Comparison of ENCODE assay signal across 41 cellular contexts in genomic region chr6:150065083-150065482, GRCh38. TPM values are rescaled to one million over a fixed set of nuclear protein-coding genes. Genes with fewer than 3 reads are reported as not detected.
"Had no signal": no experiment of that assay in that cellular context is flagged by ENCODE, and none has a peak within 500 bp of the region (broad histone marks: within the 10 kb centered on the region; RNA-seq: fewer than 3 reads in every experiment).

No MANE protein-coding gene starts in this region.

- H3K9me3 ChIP-seq: adrenal gland, ascending aorta, body of pancreas, breast epithelium had no signal

- H3K36me3 Mint-ChIP-seq: activated naive CD4-positive, alpha-beta T cell treated with anti-CD3 and anti-CD28 coated beads, Interleukin-2, amount 50 U/mL, for 72 hours; activated naive CD8-positive, alpha-beta T cell; activated naive CD8-positive, alpha-beta T cell treated with anti-CD3 and anti-CD28 coated beads for 36 hours; activated naive CD8-positive, alpha-beta T cell treated with anti-CD3 and anti-CD28 coated beads, Interleukin-2, amount 10 ng/mL, durations not matched to agents 7 days and 5 days had no signal

- H3K4me3 ChIP-seq: adrenal gland, ascending aorta, body of pancreas, breast epithelium, cardiac muscle cell had no signal

- H3K36me3 ChIP-seq: adrenal gland, brain microvascular endothelial cell, breast epithelium, cardiac muscle cell had no signal

- H3K27ac ChIP-seq: adrenal gland, ascending aorta, body of pancreas, brain microvascular endothelial cell, breast epithelium, cardiac muscle cell had no signal

- DNase-seq: activated gamma-delta T cell; activated gamma-delta T cell treated with Interleukin-2 at 50 U/mL for 16 hours; activated naive CD4-positive, alpha-beta T cell; activated naive CD4-positive, alpha-beta T cell treated with anti-CD3 and anti-CD28 coated beads for 36 hours; activated naive CD4-positive, alpha-beta T cell treated with anti-CD3 and anti-CD28 coated beads, Interleukin-2, amount 10 ng/mL, durations not matched to agents 7 days and 5 days; activated naive CD4-positive, alpha-beta T cell treated with anti-CD3 and anti-CD28 coated beads, Interleukin-2, amount 50 U/mL, for 16 hours; activated naive CD4-positive, alpha-beta T cell treated with Interleukin-2 at 50 U/mL for 16 hours; activated naive CD8-positive, alpha-beta T cell treated with anti-CD3 and anti-CD28 coated beads for 36 hours; activated naive CD8-positive, alpha-beta T cell treated with anti-CD3 and anti-CD28 coated beads, Interleukin-2, amount 10 ng/mL, durations not matched to agents 7 days and 5 days; activated naive CD8-positive, alpha-beta T cell treated with anti-CD3 and anti-CD28 coated beads, Interleukin-2, amount 50 U/mL, for 24 hours; activated T-cell treated with anti-CD3 and anti-CD28 coated beads for 4 hours; activated T-cell treated with anti-CD3 and anti-CD28 coated beads, Interleukin-2, amount 50 U/mL, for 1 hour; activated T-cell treated with anti-CD3 and anti-CD28 coated beads, Interleukin-2, amount 50 U/mL, for 24 hours; activated T-cell treated with anti-CD3 and anti-CD28 coated beads, Interleukin-2, amount 50 U/mL, for 4 hours; activated T-cell treated with anti-CD3 and anti-CD28 coated beads, Interleukin-2, amount 50 U/mL, for 48 hours; activated T-cell treated with anti-CD3 and anti-CD28 coated beads, Interleukin-2, amount 50 U/mL, for 72 hours; adrenal gland; amniotic stem cell; amygdala; anterior cingulate cortex; aorta; body of pancreas; brain microvascular endothelial cell; caudate nucleus; central memory CD4-positive, alpha-beta T cell; cerebellar nuclear complex had no signal

- ATAC-seq: activated naive CD4-positive, alpha-beta T cell treated with anti-CD3 and anti-CD28 coated beads, Interleukin-2, amount 50 U/mL, for 72 hours; activated naive CD8-positive, alpha-beta T cell treated with anti-CD3 and anti-CD28 coated beads, Interleukin-2, amount 50 U/mL, for 24 hours; activated T-cell treated with anti-CD3 and anti-CD28 coated beads, Interleukin-2, amount 50 U/mL, for 4 hours; activated T-cell treated with anti-CD3 and anti-CD28 coated beads, Interleukin-2, amount 50 U/mL, for 72 hours; activated T-helper 17 cell treated with anti-CD3 and anti-CD28 coated beads, Interleukin-2, amount 50 U/mL, for 72 hours; body of pancreas had no signal

- H3K4me1 ChIP-seq: breast epithelium had no signal

- H3K4me3 Mint-ChIP-seq: activated naive CD4-positive, alpha-beta T cell treated with anti-CD3 and anti-CD28 coated beads for 36 hours; activated naive CD4-positive, alpha-beta T cell treated with anti-CD3 and anti-CD28 coated beads, Interleukin-2, amount 10 ng/mL, durations not matched to agents 7 days and 5 days; activated naive CD4-positive, alpha-beta T cell treated with anti-CD3 and anti-CD28 coated beads, Interleukin-2, amount 50 U/mL, for 24 hours; activated naive CD8-positive, alpha-beta T cell; activated naive CD8-positive, alpha-beta T cell treated with anti-CD3 and anti-CD28 coated beads for 36 hours; activated naive CD8-positive, alpha-beta T cell treated with anti-CD3 and anti-CD28 coated beads, Interleukin-2, amount 10 ng/mL, durations not matched to agents 7 days and 5 days; activated naive CD8-positive, alpha-beta T cell treated with anti-CD3 and anti-CD28 coated beads, Interleukin-2, amount 50 U/mL, for 24 hours; activated T-cell treated with anti-CD3 and anti-CD28 coated beads, Interleukin-2, amount 50 U/mL, for 24 hours; activated T-cell treated with anti-CD3 and anti-CD28 coated beads, Interleukin-2, amount 50 U/mL, for 4 hours; activated T-cell treated with anti-CD3 and anti-CD28 coated beads, Interleukin-2, amount 50 U/mL, for 72 hours; activated T-helper 1 cell treated with anti-CD3 and anti-CD28 coated beads, Interleukin-12 subunit alpha, Interleukin-12 subunit beta, Interleukin-2, Interleukin-4 antibody, amounts not matched to agents 30 ng/mL and 10 ng/mL and 1 ng/mL, durations not matched to agents 14 hours and 24 hours and 36 hours; activated T-helper 17 cell treated with anti-CD3 and anti-CD28 coated beads, Interleukin-2, amount 50 U/mL, for 72 hours; central memory CD8-positive, alpha-beta T cell had no signal

- H3K9me3 Mint-ChIP-seq: activated naive CD4-positive, alpha-beta T cell treated with anti-CD3 and anti-CD28 coated beads for 36 hours; activated naive CD4-positive, alpha-beta T cell treated with anti-CD3 and anti-CD28 coated beads, Interleukin-2, amount 10 ng/mL, durations not matched to agents 7 days and 5 days; activated naive CD4-positive, alpha-beta T cell treated with anti-CD3 and anti-CD28 coated beads, Interleukin-2, amount 50 U/mL, for 24 hours; activated naive CD4-positive, alpha-beta T cell treated with anti-CD3 and anti-CD28 coated beads, Interleukin-2, amount 50 U/mL, for 72 hours; activated naive CD8-positive, alpha-beta T cell treated with anti-CD3 and anti-CD28 coated beads for 36 hours; activated naive CD8-positive, alpha-beta T cell treated with anti-CD3 and anti-CD28 coated beads, Interleukin-2, amount 10 ng/mL, durations not matched to agents 7 days and 5 days; activated naive CD8-positive, alpha-beta T cell treated with anti-CD3 and anti-CD28 coated beads, Interleukin-2, amount 50 U/mL, for 24 hours; activated T-cell treated with anti-CD3 and anti-CD28 coated beads, Interleukin-2, amount 50 U/mL, for 24 hours; activated T-cell treated with anti-CD3 and anti-CD28 coated beads, Interleukin-2, amount 50 U/mL, for 4 hours; activated T-cell treated with anti-CD3 and anti-CD28 coated beads, Interleukin-2, amount 50 U/mL, for 72 hours; activated T-helper 1 cell treated with anti-CD3 and anti-CD28 coated beads, Interleukin-12 subunit alpha, Interleukin-12 subunit beta, Interleukin-2, Interleukin-4 antibody, amounts not matched to agents 30 ng/mL and 10 ng/mL and 1 ng/mL, durations not matched to agents 14 hours and 24 hours and 36 hours; activated T-helper 17 cell treated with anti-CD3 and anti-CD28 coated beads, Interleukin-2, amount 50 U/mL, for 72 hours; activated T-helper 2 cell treated with anti-CD3 and anti-CD28 coated beads, Interferon-gamma antibody, Interleukin-2, Interleukin-4, amounts not matched to agents 10 μg/mL and 5 μg/mL and 100 μg/mL, durations not matched to agents 14 hours and 24 hours and 36 hours; central memory CD8-positive, alpha-beta T cell had no signal

- H3K27ac Mint-ChIP-seq: activated naive CD4-positive, alpha-beta T cell treated with anti-CD3 and anti-CD28 coated beads for 36 hours; activated naive CD4-positive, alpha-beta T cell treated with anti-CD3 and anti-CD28 coated beads, Interleukin-2, amount 10 ng/mL, durations not matched to agents 7 days and 5 days; activated naive CD4-positive, alpha-beta T cell treated with anti-CD3 and anti-CD28 coated beads, Interleukin-2, amount 50 U/mL, for 24 hours; activated naive CD8-positive, alpha-beta T cell; activated naive CD8-positive, alpha-beta T cell treated with anti-CD3 and anti-CD28 coated beads for 36 hours; activated naive CD8-positive, alpha-beta T cell treated with anti-CD3 and anti-CD28 coated beads, Interleukin-2, amount 10 ng/mL, durations not matched to agents 7 days and 5 days; activated naive CD8-positive, alpha-beta T cell treated with anti-CD3 and anti-CD28 coated beads, Interleukin-2, amount 50 U/mL, for 24 hours; activated T-cell treated with anti-CD3 and anti-CD28 coated beads, Interleukin-2, amount 50 U/mL, for 24 hours; activated T-cell treated with anti-CD3 and anti-CD28 coated beads, Interleukin-2, amount 50 U/mL, for 72 hours; activated T-helper 1 cell treated with anti-CD3 and anti-CD28 coated beads, Interleukin-12 subunit alpha, Interleukin-12 subunit beta, Interleukin-2, Interleukin-4 antibody, amounts not matched to agents 30 ng/mL and 10 ng/mL and 1 ng/mL, durations not matched to agents 14 hours and 24 hours and 36 hours; activated T-helper 2 cell treated with anti-CD3 and anti-CD28 coated beads, Interferon-gamma antibody, Interleukin-2, Interleukin-4, amounts not matched to agents 10 μg/mL and 5 μg/mL and 100 μg/mL, durations not matched to agents 14 hours and 24 hours and 36 hours; brain had no signal

RNA-seq across cellular contexts. Expression of gene ULBP3, which starts 3.8 kb away (rescaled TPM):
- total RNA-seq: activated naive CD4-positive, alpha-beta T cell treated with anti-CD3 and anti-CD28 coated beads for 36 hours; activated naive CD4-positive, alpha-beta T cell treated with anti-CD3 and anti-CD28 coated beads, Interleukin-2, amount 50 U/mL, for 72 hours; activated T-helper 1 cell treated with anti-CD3 and anti-CD28 coated beads, Interleukin-12 subunit alpha, Interleukin-12 subunit beta, Interleukin-2, Interleukin-4 antibody, amounts not matched to agents 30 ng/mL and 10 ng/mL and 1 ng/mL, durations not matched to agents 14 hours and 24 hours and 36 hours had no signal

RNA-seq across cellular contexts. Expression of gene RAET1L, which starts 39.8 kb away (rescaled TPM):
- total RNA-seq: activated naive CD4-positive, alpha-beta T cell treated with anti-CD3 and anti-CD28 coated beads for 36 hours; activated naive CD4-positive, alpha-beta T cell treated with anti-CD3 and anti-CD28 coated beads, Interleukin-2, amount 50 U/mL, for 72 hours; activated naive CD8-positive, alpha-beta T cell treated with anti-CD3 and anti-CD28 coated beads for 36 hours; activated naive CD8-positive, alpha-beta T cell treated with anti-CD3 and anti-CD28 coated beads, Interleukin-2, amount 10 ng/mL, durations not matched to agents 7 days and 5 days; activated T-cell treated with anti-CD3 and anti-CD28 coated beads, Interleukin-2, amount 50 U/mL, for 4 hours; activated T-cell treated with anti-CD3 and anti-CD28 coated beads, Interleukin-2, amount 50 U/mL, for 72 hours; activated T-helper 1 cell treated with anti-CD3 and anti-CD28 coated beads, Interleukin-12 subunit alpha, Interleukin-12 subunit beta, Interleukin-2, Interleukin-4 antibody, amounts not matched to agents 30 ng/mL and 10 ng/mL and 1 ng/mL, durations not matched to agents 14 hours and 24 hours and 36 hours; activated T-helper 17 cell treated with anti-CD3 and anti-CD28 coated beads, Interleukin-2, amount 50 U/mL, for 72 hours; activated T-helper 2 cell treated with anti-CD3 and anti-CD28 coated beads, Interferon-gamma antibody, Interleukin-2, Interleukin-4, amounts not matched to agents 10 μg/mL and 5 μg/mL and 100 μg/mL, durations not matched to agents 14 hours and 24 hours and 36 hours; adrenal gland; aorta; ascending aorta; astrocyte; body of pancreas; breast epithelium; cardiac muscle cell; cardiac septum; cerebellum; chondrocyte had no signal
